ENCODE assay signal across 1 cellular context in the genomic region with DNA sequence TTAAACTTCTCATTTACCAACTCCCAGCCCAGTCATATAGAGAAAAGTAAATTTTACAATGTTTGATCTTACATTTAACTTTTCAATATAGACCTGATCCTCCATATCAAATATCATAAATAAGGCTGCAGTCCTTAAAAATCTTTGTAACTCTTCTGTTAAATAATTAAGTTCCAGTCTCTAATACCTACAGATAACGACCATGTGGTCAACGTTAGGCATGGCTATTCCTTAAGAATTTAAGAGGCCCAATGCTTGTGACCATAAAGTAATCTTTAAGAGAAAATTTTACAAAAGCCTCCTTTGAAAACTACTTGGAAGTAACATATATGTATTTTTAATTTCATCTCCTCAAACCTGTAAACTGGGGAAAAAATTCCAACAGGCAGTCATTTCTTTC.
TF ChIP-seq lines count a peak whose summit lies in the region.

No MANE protein-coding gene starts in this region.

TF ChIP-seq in H1, 55 proteins besides CTCF, POLR2A, EP300 and RAD21 (continued from another document):
- TF ChIP-seq, protein P1, sequence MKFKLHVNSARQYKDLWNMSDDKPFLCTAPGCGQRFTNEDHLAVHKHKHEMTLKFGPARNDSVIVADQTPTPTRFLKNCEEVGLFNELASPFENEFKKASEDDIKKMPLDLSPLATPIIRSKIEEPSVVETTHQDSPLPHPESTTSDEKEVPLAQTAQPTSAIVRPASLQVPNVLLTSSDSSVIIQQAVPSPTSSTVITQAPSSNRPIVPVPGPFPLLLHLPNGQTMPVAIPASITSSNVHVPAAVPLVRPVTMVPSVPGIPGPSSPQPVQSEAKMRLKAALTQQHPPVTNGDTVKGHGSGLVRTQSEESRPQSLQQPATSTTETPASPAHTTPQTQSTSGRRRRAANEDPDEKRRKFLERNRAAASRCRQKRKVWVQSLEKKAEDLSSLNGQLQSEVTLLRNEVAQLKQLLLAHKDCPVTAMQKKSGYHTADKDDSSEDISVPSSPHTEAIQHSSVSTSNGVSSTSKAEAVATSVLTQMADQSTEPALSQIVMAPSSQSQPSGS (IDR thresholded peaks at IDR 0.05; ENCODE audit: low read length) = no peak
- TF ChIP-seq, protein P2, sequence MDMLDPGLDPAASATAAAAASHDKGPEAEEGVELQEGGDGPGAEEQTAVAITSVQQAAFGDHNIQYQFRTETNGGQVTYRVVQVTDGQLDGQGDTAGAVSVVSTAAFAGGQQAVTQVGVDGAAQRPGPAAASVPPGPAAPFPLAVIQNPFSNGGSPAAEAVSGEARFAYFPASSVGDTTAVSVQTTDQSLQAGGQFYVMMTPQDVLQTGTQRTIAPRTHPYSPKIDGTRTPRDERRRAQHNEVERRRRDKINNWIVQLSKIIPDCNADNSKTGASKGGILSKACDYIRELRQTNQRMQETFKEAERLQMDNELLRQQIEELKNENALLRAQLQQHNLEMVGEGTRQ (IDR thresholded peaks at IDR 0.05; ENCODE audit: low read length) = no peak
- TF ChIP-seq POU5F1 (IDR thresholded peaks at IDR 0.05; ENCODE audit: low read depth, low read length) = no peak
- no peak for TF ChIP-seq TEAD4 (IDR thresholded peaks at IDR 0.05; ENCODE audit: low read depth, low read length)
- no peak for TF ChIP-seq RXRA (IDR thresholded peaks at IDR 0.05; ENCODE audit: insufficient read depth, low read depth, low read length)
- no peak for TF ChIP-seq SIRT6 (IDR thresholded peaks at IDR 0.05; ENCODE audit: low read length)
- no peak for TF ChIP-seq JUND (IDR thresholded peaks at IDR 0.05; ENCODE audit: low read length)
- TF ChIP-seq KDM5A (IDR thresholded peaks at IDR 0.05; ENCODE audit: low read length) = no peak
- no peak for TF ChIP-seq ZNF274 (IDR thresholded peaks at IDR 0.05; ENCODE audit: borderline replicate concordance, extremely low read depth, low read length)
- no peak for TF ChIP-seq CHD1 (IDR thresholded peaks at IDR 0.05; ENCODE audit: low read depth, low read length)
- no peak for TF ChIP-seq TCF12 (IDR thresholded peaks at IDR 0.05; ENCODE audit: low read depth, low read length)
- TF ChIP-seq SP2 (IDR thresholded peaks at IDR 0.05; ENCODE audit: low read length) = no peak
